Comparison of ENCODE assay signal across 13 cellular contexts in genomic region chr13:98535501-98536357, GRCh38. TPM values are rescaled to one million over a fixed set of nuclear protein-coding genes. Genes with fewer than 3 reads are reported as not detected.
DNase-seq lines count a peak whose midpoint lies in the region; ATAC-seq lines count a peak whose summit lies in the region.
"Had no signal": no experiment of that assay in that cellular context is flagged by ENCODE, and none has a peak within 500 bp of the region (broad histone marks: within the 10 kb centered on the region; RNA-seq: fewer than 3 reads in every experiment).

No MANE protein-coding gene starts in this region.

- H3K27me3 Mint-ChIP-seq in central memory CD8-positive, alpha-beta T cell, result no peaks in the 10 kb centered on the region
- H3K27me3 Mint-ChIP-seq: naive B cell had no signal

- peak overlapping the region; percentile 78 for H3K27ac Mint-ChIP-seq in central memory CD8-positive, alpha-beta T cell (ENCODE audit: low read depth)

- DNase-seq in Right ventricle myocardium superior (no peak), cardiac septum (ENCODE audit: low spot score) (no peak), medulla oblongata (ENCODE audit: extremely low spot score) (peak; percentile 49), islet precursor cell (no peak), UCSD-AML1 (lab: John Stamatoyannopoulos, UW; ENCODE audit: unreplicated experiment) (no peak), T1000 (lab: John Stamatoyannopoulos, UW) (no peak)
- DNase-seq in central memory CD8-positive, alpha-beta T cell (ENCODE audit: low spot score in 2 of 2), result no peak
- DNase-seq: BE2C, cerebellar nuclear complex, naive B cell, NCI-H1048, NCI-H774 had no signal

- no peaks in the 10 kb centered on the region for H3K9me3 Mint-ChIP-seq in central memory CD8-positive, alpha-beta T cell
- H3K9me3 Mint-ChIP-seq: naive B cell had no signal

- peaks cover 33% of the 10 kb centered on the region for H3K36me3 Mint-ChIP-seq in central memory CD8-positive, alpha-beta T cell (ENCODE audit: insufficient read depth)
- H3K36me3 Mint-ChIP-seq: naive B cell had no signal

- ATAC-seq in Right ventricle myocardium superior (ENCODE audit: poor library complexity) (peak; percentile 42), GM19395 (IDR thresholded peaks at IDR 0.05; ENCODE audit: unreplicated experiment) (no peak)
- ATAC-seq in central memory CD8-positive, alpha-beta T cell (replicated peaks; ENCODE audit: extremely low read depth, poor library complexity, severe bottlenecking), result no peak

- intact Hi-C loops in Right ventricle myocardium superior (cut with DNase I), result no loop called here
- intact Hi-C loops in cardiac septum (cut with DNase I), result no loop called here

- H3K4me3 Mint-ChIP-seq in central memory CD8-positive, alpha-beta T cell, result no peak overlapping the region

- H3K4me1 Mint-ChIP-seq in central memory CD8-positive, alpha-beta T cell, result peaks cover 91% of the 10 kb centered on the region

RNA-seq across cellular contexts. Expression of gene STK24, which starts 41.2 kb away (rescaled TPM):
- 56.1 TPM for total RNA-seq in Right ventricle myocardium superior
- 63.5 TPM for total RNA-seq in cardiac septum
